ENCODE assay signal across 26 cellular contexts in genomic region chr17:3506054-3506453, GRCh38. TPM values are rescaled to one million over a fixed set of nuclear protein-coding genes. Genes with fewer than 3 reads are reported as not detected.
DNase-seq lines count a peak whose midpoint lies in the region; ATAC-seq and TF ChIP-seq lines count a peak whose summit lies in the region.
"Had no signal": no experiment of that assay in that cellular context is flagged by ENCODE, and none has a peak within 500 bp of the region (broad histone marks: within the 10 kb centered on the region; RNA-seq: fewer than 3 reads in every experiment).

No MANE protein-coding gene starts in this region.

- ATAC-seq in GM19023 (IDR thresholded peaks at IDR 0.05; ENCODE audit: unreplicated experiment) (no peak), GM21367 (IDR thresholded peaks at IDR 0.05; ENCODE audit: unreplicated experiment) (no peak)
- ATAC-seq: A549, GM12878 had no signal

- peak; percentile 43 to 55 for TF ChIP-seq RAD21 in liver (IDR thresholded peaks at IDR 0.05)

- DNase-seq in HuH-7 (ENCODE audit: low spot score), result peak; percentile 60
- DNase-seq in islet precursor cell, result peak; percentile 12
- DNase-seq in mesenteric fat pad (ENCODE audit: low spot score), result no peak
- no peak for DNase-seq in NOMO-1 treated with DMSO at 0.1 percent for 48 hours (lab: John Stamatoyannopoulos, UW; ENCODE audit: unreplicated experiment)
- DNase-seq: 8988T; ACHN; AML-193; BE2C; CD4-positive, alpha-beta T cell; CD8-positive, alpha-beta memory T cell; DMS 273 treated with DMSO at 0.1 percent for 48 hours; DMS79; EL; GDM1; GM23248; HFFc6 had no signal

- H3K27ac ChIP-seq in liver (ENCODE audit: low read depth in 1 of 2, low read length in 2 of 2) (no peak overlapping the region), temporal lobe (ENCODE audit: low read depth, low read length) (peak overlapping the region; percentile 50)
- H3K27ac ChIP-seq: A549; BLaER1 treated with 17β-estradiol and CSF1 and Interleukin-3, amounts not matched to agents 10 nM and 100 nM; GM23248 had no signal

- peaks cover 0 to 5% (median 0%) of the 10 kb centered on the region in 4 donors for H3K4me1 ChIP-seq in liver (ENCODE audit: control insufficient read depth in 4 of 4, insufficient read depth in 4 of 4, low read length in 3 of 4)
- H3K4me1 ChIP-seq: A549; BE2C; BLaER1 treated with 17β-estradiol and CSF1 and Interleukin-3, amounts not matched to agents 10 nM and 100 nM; HAP-1 had no signal

- no peaks in the 10 kb centered on the region for H3K9me3 ChIP-seq in liver (ENCODE audit: control insufficient read depth in 4 of 4, low read length in 3 of 4)
- H3K9me3 ChIP-seq: A549, BE2C, HAP-1 had no signal

- no peak overlapping the region for H3K9ac ChIP-seq in liver (ENCODE audit: low read depth in 1 of 2, low read length in 2 of 2)
- H3K9ac ChIP-seq: BLaER1 treated with 17β-estradiol and CSF1 and Interleukin-3, amounts not matched to agents 10 nM and 100 nM; GM23248 had no signal

- TF ChIP-seq CTCF in liver (IDR thresholded peaks at IDR 0.05; ENCODE audit: low read depth, low read length, missing input control), result no peak

- 38% methylated on average over 2 of the region's 2 CpGs for WGBS in liver

- no peaks in the 10 kb centered on the region for H3K36me3 ChIP-seq in liver (ENCODE audit: control insufficient read depth in 4 of 4, insufficient read depth in 3 of 4, low read depth in 1 of 4, low read length in 3 of 4)
- H3K36me3 ChIP-seq: BE2C; BLaER1 treated with 17β-estradiol and CSF1 and Interleukin-3, amounts not matched to agents 10 nM and 100 nM; HAP-1 had no signal

- H3K27me3 ChIP-seq in liver (ENCODE audit: control insufficient read depth in 4 of 4, insufficient read depth in 4 of 4, low read length in 3 of 4), result no peaks in the 10 kb centered on the region
- H3K27me3 ChIP-seq: BE2C; BLaER1 treated with 17β-estradiol and CSF1 and Interleukin-3, amounts not matched to agents 10 nM and 100 nM had no signal

- no peak overlapping the region for H3K4me3 ChIP-seq in liver (ENCODE audit: low read depth in 1 of 3, low read length in 3 of 3)
- H3K4me3 ChIP-seq: A549; BLaER1 treated with 17β-estradiol and CSF1 and Interleukin-3, amounts not matched to agents 10 nM and 100 nM; GM12878; GM23248; HAP-1 had no signal

TF ChIP-seq in liver, 16 proteins besides CTCF, POLR2A, EP300 and RAD21:
- TF ChIP-seq YY1 (IDR thresholded peaks at IDR 0.05), result peak; percentile 37
- TF ChIP-seq REST (IDR thresholded peaks at IDR 0.05), result peak; percentile 43
- TF ChIP-seq NR2F2 (IDR thresholded peaks at IDR 0.05), result no peak
- peak in 1 of 2 donors; percentile 72 for TF ChIP-seq JUND (IDR thresholded peaks at IDR 0.05)
- no peak for TF ChIP-seq FOXA1 (IDR thresholded peaks at IDR 0.05)
- no peak for TF ChIP-seq ATF3 (IDR thresholded peaks at IDR 0.05)
- TF ChIP-seq GABPA (IDR thresholded peaks at IDR 0.05 in 1 of 2, conservative IDR thresholded peaks at IDR 0.05 in 1 of 2), result no peak
- TF ChIP-seq FOXA2 (IDR thresholded peaks at IDR 0.05), result peak; percentile 25
- peak; percentile 67 for TF ChIP-seq SP1 (IDR thresholded peaks at IDR 0.05)
- TF ChIP-seq ZBTB33 (IDR thresholded peaks at IDR 0.05), result peak; percentile 18
- TF ChIP-seq TAF1 (conservative IDR thresholded peaks at IDR 0.05), result no peak
- TF ChIP-seq HNF4G (IDR thresholded peaks at IDR 0.05), result peak; percentile 80
- peak; percentile 77 to 88 for TF ChIP-seq RXRA (IDR thresholded peaks at IDR 0.05)
- no peak for TF ChIP-seq EGR1 (IDR thresholded peaks at IDR 0.05; ENCODE audit: low read depth in 2 of 2)
- peak; percentile 91 to 94 for TF ChIP-seq HNF4A (conservative IDR thresholded peaks at IDR 0.05)
- TF ChIP-seq MAX (IDR thresholded peaks at IDR 0.05), result peak; percentile 36

RNA-seq across cellular contexts. Expression of gene ASPA, which starts 30.3 kb away (rescaled TPM):
- total RNA-seq in liver (1 to 10 TPM in 1 of 2 donors, under 1 TPM in 1; 0.89 to 4.7 TPM), temporal lobe (1.7 TPM), mesenteric fat pad (10.1 TPM)
- 1 to 10 TPM; 1.2 to 2.6 TPM for polyA plus RNA-seq in liver
- total RNA-seq: CD4-positive, alpha-beta T cell; CD8-positive, alpha-beta memory T cell; GM12878; GM23248; HFFc6 had no signal
- polyA plus RNA-seq: A549; CD14-positive monocyte; CD8-positive, alpha-beta memory T cell had no signal

RNA-seq across cellular contexts. Expression of gene SPATA22, which starts 34.4 kb away (rescaled TPM):
- total RNA-seq in liver (under 1 TPM; 0.19 to 0.42 TPM), temporal lobe (0.98 TPM), mesenteric fat pad (not detected)
- polyA plus RNA-seq in liver, result under 1 TPM in 1 of 2 donors, not detected in 1; 0.89 TPM
- total RNA-seq: CD8-positive, alpha-beta memory T cell; GM12878; GM23248; H4; HFFc6 had no signal
- polyA plus RNA-seq: A549; CD14-positive monocyte; CD8-positive, alpha-beta memory T cell; GM12878; GM23248 had no signal

RNA-seq across cellular contexts. Expression of gene TRPV3, which starts 51.6 kb away (rescaled TPM):
- total RNA-seq in liver (under 1 TPM; 0.19 to 0.33 TPM), temporal lobe (0.74 TPM), mesenteric fat pad (1.2 TPM)
- polyA plus RNA-seq in liver, result under 1 TPM; 0.04 to 0.38 TPM
- total RNA-seq: H4 had no signal
- polyA plus RNA-seq: CD14-positive monocyte had no signal

Comparison
In these comparisons a context has a peak if more than half of its experiments do, and no peak if none do; other contexts are left out.
1. DNase-seq: peak in HuH-7 (single experiment) and islet precursor cell (single experiment); none in mesenteric fat pad (single experiment) and NOMO-1 treated with DMSO at 0.1 percent for 48 hours (single experiment).